Comparison of ENCODE assay signal across 18 cellular contexts in the genomic region with DNA sequence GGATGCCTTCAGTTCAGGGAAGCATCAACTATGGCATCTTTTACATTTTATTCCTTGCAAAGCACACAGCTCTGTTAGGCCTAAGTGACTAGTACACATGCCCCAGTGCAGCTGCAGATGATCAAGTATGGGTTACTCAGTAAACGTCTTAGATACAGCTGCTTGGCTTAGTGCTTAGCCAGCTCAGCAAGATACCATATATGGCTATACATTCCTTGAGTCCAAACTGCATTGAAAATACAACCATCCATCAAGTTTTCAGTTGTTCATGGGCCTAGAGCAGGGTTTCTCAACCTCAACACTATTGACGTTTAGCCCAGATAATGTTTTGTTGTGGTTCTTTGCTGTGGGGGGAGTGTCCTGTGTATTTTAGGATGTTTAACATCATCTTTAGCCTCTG.
DNase-seq lines count a peak whose midpoint lies in the region; ATAC-seq and TF ChIP-seq lines count a peak whose summit lies in the region.
"Had no signal": no experiment of that assay in that cellular context is flagged by ENCODE, and none has a peak within 500 bp of the region (broad histone marks: within the 10 kb centered on the region; RNA-seq: fewer than 3 reads in every experiment).

No MANE protein-coding gene starts in this region.

- H3K4me1 Mint-ChIP-seq in nephron = peaks cover 21% of the 10 kb centered on the region
- H3K4me1 Mint-ChIP-seq in WTC11 = peaks cover 6% of the 10 kb centered on the region; the same call in 1 of the 2 replicates
- H3K4me1 Mint-ChIP-seq: B cell, GM23338 had no signal

- H3K4me3 Mint-ChIP-seq in nephron (no peak overlapping the region), WTC11 (no peak overlapping the region)
- H3K4me3 Mint-ChIP-seq: B cell; CD4-positive, alpha-beta T cell; GM23338; H9 had no signal

- H3K9me3 Mint-ChIP-seq in nephron = no peaks in the 10 kb centered on the region
- H3K9me3 Mint-ChIP-seq in WTC11 = no peaks in the 10 kb centered on the region
- H3K9me3 Mint-ChIP-seq: GM23338, H9 had no signal

- H3K27me3 Mint-ChIP-seq in nephron (ENCODE audit: low read depth) = no peaks in the 10 kb centered on the region
- no peaks in the 10 kb centered on the region for H3K27me3 Mint-ChIP-seq in WTC11 (ENCODE audit: low read depth)
- H3K27me3 Mint-ChIP-seq: B cell; CD4-positive, alpha-beta T cell had no signal

- ATAC-seq in WTC11 (no peak), GM21576 (IDR thresholded peaks at IDR 0.05; ENCODE audit: unreplicated experiment) (no peak)
- ATAC-seq: GM12878, GM23338, HepG2 had no signal

- H3K27ac ChIP-seq in AG04450 (ENCODE audit: low read depth, low read length) = no peak overlapping the region
- H3K27ac ChIP-seq in RWPE1 = no peak overlapping the region

- TF ChIP-seq CTCF in AG04450 (IDR thresholded peaks at IDR 0.05; ENCODE audit: low read depth, low read length) (no peak), fibroblast of pulmonary artery (IDR thresholded peaks at IDR 0.05; ENCODE audit: low read length, missing control alignments) (no peak), nephron (IDR thresholded peaks at IDR 0.05; ENCODE audit: unreplicated experiment in 3 of 3) (no peak), WTC11 (IDR thresholded peaks at IDR 0.05) (no peak), RWPE1 (conservative IDR thresholded peaks at IDR 0.05; ENCODE audit: low read depth) (no peak)

- H3K9me3 ChIP-seq in AG04450 (ENCODE audit: control insufficient read depth, insufficient read depth, low read length) = peaks cover 4% of the 10 kb centered on the region

- H3K27me3 ChIP-seq in AG04450 (ENCODE audit: control insufficient read depth, insufficient read depth, low read length) = no peaks in the 10 kb centered on the region

- H3K36me3 Mint-ChIP-seq in nephron (ENCODE audit: low read depth) (no peaks in the 10 kb centered on the region), WTC11 (no peaks in the 10 kb centered on the region)

- H3K4me3 ChIP-seq in AG04450 (ENCODE audit: low read depth, low read length) (no peak overlapping the region), fibroblast of pulmonary artery (replicated peaks; ENCODE audit: low read depth, low read length) (no peak overlapping the region)
- H3K4me3 ChIP-seq: GM12878, GM23338 had no signal

- POLR2A ChIA-PET in AG04450 (lab: Yijun Ruan, JAX) = no interaction called here
- POLR2A ChIA-PET in WTC11 (lab: Charles Lee) = no interaction called here
- POLR2A ChIA-PET in RWPE1 (lab: Yijun Ruan, JAX; ENCODE audit: low non-redundant PET) = no interaction called here

- peak overlapping the region in 2 of 3 experiments; percentile 63 to 68 for H3K27ac Mint-ChIP-seq in nephron
- H3K27ac Mint-ChIP-seq in WTC11 = no peak overlapping the region
- H3K27ac Mint-ChIP-seq: B cell; CD4-positive, alpha-beta T cell; GM23338; H9 had no signal

- CTCF ChIA-PET in AG04450 (lab: Charles Lee) = no interaction called here
- CTCF ChIA-PET in WTC11 (lab: Charles Lee) = no interaction called here
- CTCF ChIA-PET in RWPE1 (lab: Yijun Ruan, JAX) = interaction anchor here (0.6 kb wide), 1 partner anchor 265 kb away, joined by 3 read pairs; no protein-coding TSS in a partner anchor

- DNase-seq in AG04450 (ENCODE audit: low read depth, low spot score) (peak; percentile 1), amniotic epithelial cell (ENCODE audit: low read depth) (peak; percentile 87), fibroblast of pulmonary artery (ENCODE audit: low read depth) (peak; percentile 46), WTC11 (ENCODE audit: low spot score) (no peak), RWPE1 (ENCODE audit: low spot score) (no peak)
- no peak for DNase-seq in stimulated activated CD8-positive, alpha-beta memory T cell treated with anti-CD3 and anti-CD28 coated beads, Interleukin-4, amount 100 ng/mL, for 48 hours
- DNase-seq: 8988T; ACHN; C1 segment of cervical spinal cord; CD4-positive, alpha-beta T cell; DMS79; H9 had no signal

TF ChIP-seq in WTC11, 78 proteins besides CTCF, POLR2A, EP300 and RAD21:
- no peak for TF ChIP-seq ZMAT4 (CRISPR knock-in tag; IDR thresholded peaks at IDR 0.05)
- TF ChIP-seq SOX15 (CRISPR knock-in tag; IDR thresholded peaks at IDR 0.05) = no peak

Comparison
In these comparisons a context has a peak if more than half of its experiments do, and no peak if none do; other contexts are left out.
1. DNase-seq: peak in AG04450 (single experiment), amniotic epithelial cell (single experiment) and fibroblast of pulmonary artery (single experiment); none in WTC11 (single experiment), RWPE1 (single experiment) and stimulated activated CD8-positive, alpha-beta memory T cell treated with anti-CD3 and anti-CD28 coated beads, Interleukin-4, amount 100 ng/mL, for 48 hours (single experiment).